ENCODE assay signal across 27 cellular contexts in the genomic region with DNA sequence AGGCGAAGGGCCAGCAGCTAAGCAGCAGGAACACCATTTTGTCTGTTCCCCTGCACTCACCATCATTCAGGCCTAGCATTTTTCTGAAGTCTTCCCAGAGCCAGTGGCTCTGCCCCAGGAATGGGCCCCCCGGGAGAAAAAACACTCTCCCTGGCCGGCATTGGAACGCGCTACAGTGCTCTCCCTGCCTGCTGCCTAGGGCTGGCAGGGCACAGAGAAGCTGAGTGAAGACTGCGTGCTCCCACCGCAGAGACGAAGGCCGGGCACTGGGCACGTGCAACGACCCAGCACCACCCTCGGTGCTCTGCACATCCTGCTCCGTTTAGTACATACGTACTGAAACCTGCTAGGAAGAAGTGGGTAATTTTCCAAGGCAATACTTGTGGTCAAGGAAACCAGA. TPM values are rescaled to one million over a fixed set of nuclear protein-coding genes. Genes with fewer than 3 reads are reported as not detected.
DNase-seq lines count a peak whose midpoint lies in the region; ATAC-seq and TF ChIP-seq lines count a peak whose summit lies in the region.
"Had no signal": no experiment of that assay in that cellular context is flagged by ENCODE, and none has a peak within 500 bp of the region (broad histone marks: within the 10 kb centered on the region; RNA-seq: fewer than 3 reads in every experiment).

No MANE protein-coding gene starts in this region.

- no peak overlapping the region for H2BK120ac ChIP-seq in neuronal stem cell (ENCODE audit: low read depth, low read length)

- H3K27me3 ChIP-seq in heart right ventricle = no peaks in the 10 kb centered on the region
- H3K27me3 ChIP-seq in dorsolateral prefrontal cortex = no peaks in the 10 kb centered on the region
- no peaks in the 10 kb centered on the region for H3K27me3 ChIP-seq in neuronal stem cell (ENCODE audit: control insufficient read depth in 3 of 3, insufficient read depth in 3 of 3, low read depth in 1 of 3, low read length in 3 of 3)
- no peaks in the 10 kb centered on the region for H3K27me3 ChIP-seq in upper lobe of right lung
- H3K27me3 ChIP-seq: breast epithelium, esophagus muscularis mucosa, gastrocnemius medialis, ovary had no signal

- 65 to 80% methylated on average over 14 of the region's 14 CpGs for WGBS in heart right ventricle, 2 donors
- no CpG with 5 or more reads among the region's 14 CpGs for WGBS in neuronal stem cell (ENCODE audit: extremely low coverage in 2 of 2, insufficient read length in 2 of 2, insufficient replicate concordance in 1 of 2), 2 donors

- no peak overlapping the region for H2BK15ac ChIP-seq in neuronal stem cell (ENCODE audit: low read length)

- H3K4me1 ChIP-seq in heart right ventricle = peaks cover 0 to 21% (median 0%) of the 10 kb centered on the region in 9 donors
- H3K4me1 ChIP-seq in neuronal stem cell (ENCODE audit: control insufficient read depth in 2 of 2, insufficient read depth in 1 of 2, low read depth in 1 of 2, low read length in 2 of 2) = peaks cover 0 to 7% of the 10 kb centered on the region in 2 donors
- no peaks in the 10 kb centered on the region for H3K4me1 ChIP-seq in upper lobe of right lung
- H3K4me1 ChIP-seq: breast epithelium, gastrocnemius medialis had no signal

- ATAC-seq in heart right ventricle (peak in 5 of 8 donors; percentile 13 to 61 (median 34)), upper lobe of right lung (no peak), HG03521 (IDR thresholded peaks at IDR 0.05; ENCODE audit: unreplicated experiment) (no peak), HG02840 (IDR thresholded peaks at IDR 0.05; ENCODE audit: low FRiP score, unreplicated experiment) (no peak)
- ATAC-seq: activated T-cell treated with anti-CD3 and anti-CD28 coated beads, Interleukin-2, amount 50 U/mL, for 4 hours; gastrocnemius medialis; natural killer cell; stimulated activated memory B cell treated with anti-CD40 and anti-IgM and Interleukin-4, amounts not matched to agents 10 μg/mL and 1 μg/mL and 100 μg/mL, for 72 hours had no signal

- DNase-seq in heart right ventricle (no peak), cardiac septum (ENCODE audit: low spot score) (no peak), dorsolateral prefrontal cortex (peak in 1 of 10 donors; percentile 40), neuronal stem cell (ENCODE audit: low spot score) (no peak), upper lobe of right lung (peak; percentile 47), AML-193 (lab: John Stamatoyannopoulos, UW) (no peak)
- DNase-seq: 8988T; activated CD4-positive, alpha-beta T cell treated with anti-CD3 and anti-CD28 coated beads, Interleukin-2, amount 50 U/mL, for 1 hour; activated T-cell treated with anti-CD3 and anti-CD28 coated beads, Interleukin-2, amount 50 U/mL, for 4 hours; CD4-positive, alpha-beta T cell; cortex of kidney; gastrocnemius medialis; midbrain; natural killer cell; NCI-H1105; NCI-H1930; NCI-H526; SIG-M5; stimulated activated CD4-positive, alpha-beta T cell treated with anti-CD3 and anti-CD28 coated beads, Interleukin-4, amount 100 ng/mL, for 4 hours; SW 1271; T1000 had no signal

- H2AFZ ChIP-seq in neuronal stem cell (ENCODE audit: low read length) = no peak overlapping the region

- H3K9me3 ChIP-seq in heart right ventricle (no peaks in the 10 kb centered on the region), neuronal stem cell (replicated peaks in 1 of 2; ENCODE audit: control insufficient read depth in 2 of 2, insufficient read depth in 1 of 2, low read depth in 1 of 2, low read length in 2 of 2) (no peaks in the 10 kb centered on the region), upper lobe of right lung (no peaks in the 10 kb centered on the region)
- H3K9me3 ChIP-seq: breast epithelium, esophagus muscularis mucosa, gastrocnemius medialis, ovary had no signal

- H3K9ac ChIP-seq in neuronal stem cell (ENCODE audit: low read depth, low read length, poor library complexity) = no peak overlapping the region

- no peak overlapping the region for H3K4ac ChIP-seq in neuronal stem cell (ENCODE audit: low read length)

- H3K4me2 ChIP-seq in neuronal stem cell (ENCODE audit: insufficient read depth, low read length, poor library complexity, severe bottlenecking) = no peak overlapping the region

- no peak overlapping the region for H3K4me3 ChIP-seq in heart right ventricle
- no peak overlapping the region for H3K4me3 ChIP-seq in dorsolateral prefrontal cortex
- no peak overlapping the region for H3K4me3 ChIP-seq in neuronal stem cell (ENCODE audit: low read length in 2 of 2)
- H3K4me3 ChIP-seq in upper lobe of right lung = no peak overlapping the region
- H3K4me3 ChIP-seq: breast epithelium, esophagus muscularis mucosa, gastrocnemius medialis, ovary had no signal

- peak overlapping the region; percentile 26 for H2AK5ac ChIP-seq in neuronal stem cell (ENCODE audit: low read depth, low read length)

- intact Hi-C loops in heart right ventricle (cut with DNase I) (no loop called here), cardiac septum (cut with DNase I) (no loop called here), dorsolateral prefrontal cortex (cut with DNase I) (no loop called here), upper lobe of right lung (cut with DNase I) (no loop called here)

- H3K79me1 ChIP-seq in neuronal stem cell (ENCODE audit: low read depth, low read length) = peaks cover 3% of the 10 kb centered on the region

- no peak overlapping the region for H4K8ac ChIP-seq in neuronal stem cell (ENCODE audit: low read depth, low read length)

- no peak for TF ChIP-seq CTCF in heart right ventricle (IDR thresholded peaks at IDR 0.05)
- no peak for TF ChIP-seq CTCF in dorsolateral prefrontal cortex (IDR thresholded peaks at IDR 0.05 in 54 of 56, conservative IDR thresholded peaks at IDR 0.05 in 2 of 56; ENCODE audit: low read depth in 1 of 56, partially characterized antibody in 56 of 56)
- TF ChIP-seq CTCF in upper lobe of right lung (IDR thresholded peaks at IDR 0.05) = no peak

- H4K91ac ChIP-seq in neuronal stem cell (ENCODE audit: low read depth, low read length, poor library complexity) = no peak overlapping the region

- no peak overlapping the region for H2BK12ac ChIP-seq in neuronal stem cell (ENCODE audit: low read length)

- peak overlapping the region; percentile 20 for H3K23ac ChIP-seq in neuronal stem cell (ENCODE audit: low read depth, low read length, poor library complexity)

- no peak overlapping the region for H2BK5ac ChIP-seq in neuronal stem cell (ENCODE audit: low read length)

- H3K36me3 ChIP-seq in heart right ventricle = no peaks in the 10 kb centered on the region
- no peaks in the 10 kb centered on the region for H3K36me3 ChIP-seq in neuronal stem cell (replicated peaks in 1 of 2; ENCODE audit: control insufficient read depth in 2 of 2, insufficient read depth in 2 of 2, low read length in 2 of 2)
- H3K36me3 ChIP-seq in upper lobe of right lung = no peaks in the 10 kb centered on the region
- H3K36me3 ChIP-seq: breast epithelium, gastrocnemius medialis, ovary had no signal

- peak overlapping the region; percentile 52 for H3K18ac ChIP-seq in neuronal stem cell (ENCODE audit: low read length)

- no peak overlapping the region for H3K14ac ChIP-seq in neuronal stem cell (ENCODE audit: low read length)

- H3K27ac ChIP-seq in heart right ventricle (peak overlapping the region in 1 of 10 donors; percentile 31), dorsolateral prefrontal cortex (peak overlapping the region in 55 of 59 donors; percentile 11 to 89 (median 73)), neuronal stem cell (replicated peaks; ENCODE audit: low read length) (no peak overlapping the region), upper lobe of right lung (no peak overlapping the region)
- H3K27ac ChIP-seq: breast epithelium, gastrocnemius medialis, ovary had no signal

RNA-seq across cellular contexts. Expression of gene HSPA12A, which starts 34.4 kb away (rescaled TPM):
- 10 to 100 TPM in 6 of 10 donors, 1 to 10 TPM in 4; 9.1 to 18.1 (median 10.7) TPM for total RNA-seq in heart right ventricle
- polyA plus RNA-seq in heart right ventricle = 1 to 10 TPM; 5.1 to 7.2 TPM
- 8.1 TPM for total RNA-seq in cardiac septum
- total RNA-seq in dorsolateral prefrontal cortex = 100 to 1,000 TPM in 118 of 120 experiments, 10 to 100 TPM in 2; 81.7 to 241 (median 174) TPM
- polyA plus RNA-seq in neuronal stem cell (2013, experiment 1 of 2) = 3.1 TPM
- 3.2 TPM for polyA plus RNA-seq in neuronal stem cell (2013, experiment 2 of 2)
- 7.4 TPM for total RNA-seq in upper lobe of right lung

Comparison
In these comparisons a context has a peak if more than half of its experiments do, and no peak if none do; other contexts are left out.
1. ATAC-seq: peak in heart right ventricle (5 of 8); none in upper lobe of right lung (single experiment), HG03521 (single experiment) and HG02840 (single experiment).
2. H3K27ac ChIP-seq: peak in dorsolateral prefrontal cortex (55 of 59); none in neuronal stem cell (single experiment) and upper lobe of right lung (single experiment).